Comparison of ENCODE assay signal across 8 cellular contexts in genomic region chr5:71830626-71831539, GRCh38.
DNase-seq lines count a peak whose midpoint lies in the region; ATAC-seq lines count a peak whose summit lies in the region.

No MANE protein-coding gene starts in this region.

- peak overlapping the region; percentile 35 for H3K27ac ChIP-seq in epithelial cell of prostate
- no peak overlapping the region for H3K27ac ChIP-seq in neuronal stem cell (replicated peaks; ENCODE audit: low read length)

- no peak overlapping the region for H2BK120ac ChIP-seq in neuronal stem cell (ENCODE audit: low read depth, low read length)

- no peak overlapping the region for H3K4me3 ChIP-seq in neuronal stem cell (ENCODE audit: low read length in 2 of 2)

- no peak overlapping the region for H4K8ac ChIP-seq in neuronal stem cell (ENCODE audit: low read depth, low read length)

- no peak overlapping the region for H4K91ac ChIP-seq in neuronal stem cell (ENCODE audit: low read depth, low read length, poor library complexity)

- no peaks in the 10 kb centered on the region for H3K36me3 ChIP-seq in neuronal stem cell (replicated peaks in 1 of 2; ENCODE audit: control insufficient read depth in 2 of 2, insufficient read depth in 2 of 2, low read length in 2 of 2)

- H3K9me3 ChIP-seq in neuronal stem cell (replicated peaks in 1 of 2; ENCODE audit: control insufficient read depth in 2 of 2, insufficient read depth in 1 of 2, low read depth in 1 of 2, low read length in 2 of 2): peaks cover 10 to 15% of the 10 kb centered on the region in 2 donors

- H3K9ac ChIP-seq in neuronal stem cell (ENCODE audit: low read depth, low read length, poor library complexity): no peak overlapping the region

- no peak overlapping the region for H2BK12ac ChIP-seq in neuronal stem cell (ENCODE audit: low read length)

- peak; percentile 67 for DNase-seq in ELR (ENCODE audit: low read depth)
- DNase-seq in NCI-H460 (ENCODE audit: extremely low read depth, low read depth): peak; percentile 19
- DNase-seq in epithelial cell of prostate (ENCODE audit: low read depth, low spot score): no peak
- no peak for DNase-seq in neuronal stem cell (ENCODE audit: low spot score)

- H2AFZ ChIP-seq in neuronal stem cell (ENCODE audit: low read length): peak overlapping the region; percentile 52

- H3K4me1 ChIP-seq in neuronal stem cell (ENCODE audit: control insufficient read depth in 2 of 2, insufficient read depth in 1 of 2, low read depth in 1 of 2, low read length in 2 of 2): peaks cover 0 to 3% of the 10 kb centered on the region in 2 donors

- no peak overlapping the region for H3K18ac ChIP-seq in neuronal stem cell (ENCODE audit: low read length)

- peaks cover 0 to 2% (median 0%) of the 10 kb centered on the region in 3 experiments for H3K27me3 ChIP-seq in neuronal stem cell (ENCODE audit: control insufficient read depth in 3 of 3, insufficient read depth in 3 of 3, low read depth in 1 of 3, low read length in 3 of 3)

- no peak overlapping the region for H3K4me2 ChIP-seq in neuronal stem cell (ENCODE audit: insufficient read depth, low read length, poor library complexity, severe bottlenecking)

- no peak overlapping the region for H2AK5ac ChIP-seq in neuronal stem cell (ENCODE audit: low read depth, low read length)

- H3K23ac ChIP-seq in neuronal stem cell (ENCODE audit: low read depth, low read length, poor library complexity): no peak overlapping the region

- no peaks in the 10 kb centered on the region for H3K79me1 ChIP-seq in neuronal stem cell (ENCODE audit: low read depth, low read length)

- no peak for ATAC-seq in GM18870 (IDR thresholded peaks at IDR 0.05; ENCODE audit: unreplicated experiment)
- ATAC-seq in HG02763 (IDR thresholded peaks at IDR 0.05; ENCODE audit: unreplicated experiment): no peak
- ATAC-seq in HG03460 (IDR thresholded peaks at IDR 0.05; ENCODE audit: unreplicated experiment): no peak
- ATAC-seq in GM21786 (IDR thresholded peaks at IDR 0.05; ENCODE audit: unreplicated experiment): no peak

- no CpG with 5 or more reads among the region's 4 CpGs for WGBS in neuronal stem cell (ENCODE audit: extremely low coverage in 2 of 2, insufficient read length in 2 of 2, insufficient replicate concordance in 1 of 2), 2 donors

- no peak overlapping the region for H2BK5ac ChIP-seq in neuronal stem cell (ENCODE audit: low read length)

- no peak overlapping the region for H2BK15ac ChIP-seq in neuronal stem cell (ENCODE audit: low read length)

- H3K14ac ChIP-seq in neuronal stem cell (ENCODE audit: low read length): no peak overlapping the region

- no peak overlapping the region for H3K4ac ChIP-seq in neuronal stem cell (ENCODE audit: low read length)

Comparison
In these comparisons a context has a peak if more than half of its experiments do, and no peak if none do; other contexts are left out.
1. DNase-seq: peak in ELR (single experiment) and NCI-H460 (single experiment); none in epithelial cell of prostate (single experiment) and neuronal stem cell (single experiment).